ENCODE assay signal across 20 cellular contexts in genomic region chr2:71928734-71929481, GRCh38.
DNase-seq lines count a peak whose midpoint lies in the region; ATAC-seq and TF ChIP-seq lines count a peak whose summit lies in the region.
"Had no signal": no experiment of that assay in that cellular context is flagged by ENCODE, and none has a peak within 500 bp of the region (broad histone marks: within the 10 kb centered on the region; RNA-seq: fewer than 3 reads in every experiment).

No MANE protein-coding gene starts in this region.

- no peak for TF ChIP-seq CTCF in WERI-Rb-1 (IDR thresholded peaks at IDR 0.05; ENCODE audit: low read depth, low read length)
- no peak for TF ChIP-seq CTCF in upper lobe of right lung (IDR thresholded peaks at IDR 0.05)
- no peak for TF ChIP-seq CTCF in neural progenitor cell (IDR thresholded peaks at IDR 0.05)

- H3K36me3 ChIP-seq in WERI-Rb-1 (no peaks in the 10 kb centered on the region), upper lobe of right lung (no peaks in the 10 kb centered on the region), neural progenitor cell (no peaks in the 10 kb centered on the region)

- peak; percentile 25 for DNase-seq in activated CD8-positive, alpha-beta memory T cell treated with anti-CD3 and anti-CD28 coated beads, Interleukin-2, amount 50 U/mL, for 48 hours
- DNase-seq in activated CD8-positive, alpha-beta memory T cell treated with anti-CD3 and anti-CD28 coated beads for 24 hours = no peak
- DNase-seq in WERI-Rb-1 = peak; percentile 2
- DNase-seq in left lobe of liver (ENCODE audit: low spot score) = peak; percentile 33
- peak; percentile 31 for DNase-seq in upper lobe of right lung
- no peak for DNase-seq in stimulated activated CD4-positive, alpha-beta T cell treated with anti-CD3 and anti-CD28 coated beads, Interleukin-2, amount 100 ng/mL, for 48 hours
- no peak for DNase-seq in neural progenitor cell (ENCODE audit: low spot score)
- DNase-seq: COR-L47, EL, HCEC 1CT, KBM-7, MV-4-11, NCI-H1436, NCI-H2029, NCI-H2171, NCI-H446, OCI-M1, RPMI8226, SIG-M5 had no signal

- no peaks in the 10 kb centered on the region for H3K4me1 ChIP-seq in upper lobe of right lung
- no peaks in the 10 kb centered on the region for H3K4me1 ChIP-seq in neural progenitor cell

- H3K79me2 ChIP-seq in neural progenitor cell (ENCODE audit: low read depth) = no peaks in the 10 kb centered on the region

- H2AFZ ChIP-seq in neural progenitor cell (replicated peaks) = no peak overlapping the region

- no peaks in the 10 kb centered on the region for H3K36me3 Mint-ChIP-seq in neural progenitor cell

- no peak overlapping the region for H3K9ac ChIP-seq in neural progenitor cell

- H4K20me1 ChIP-seq in neural progenitor cell (ENCODE audit: low read depth) = no peaks in the 10 kb centered on the region

- H3K27ac Mint-ChIP-seq in neural progenitor cell = no peak overlapping the region

- intact Hi-C loops in upper lobe of right lung (cut with DNase I) = loop anchor here (10.0 kb wide), 1 partner anchor 216 kb away; the partner anchor contains the start of gene CYP26B1

- H3K27me3 Mint-ChIP-seq in neural progenitor cell (ENCODE audit: insufficient read depth, low read depth) = no peaks in the 10 kb centered on the region

- H3K4me3 ChIP-seq in WERI-Rb-1 (ENCODE audit: low read depth, low read length) (no peak overlapping the region), upper lobe of right lung (no peak overlapping the region), neural progenitor cell (no peak overlapping the region)

- peaks cover 3% of the 10 kb centered on the region for H3K9me3 ChIP-seq in WERI-Rb-1 (ENCODE audit: severe bottlenecking)
- H3K9me3 ChIP-seq in upper lobe of right lung = no peaks in the 10 kb centered on the region
- no peaks in the 10 kb centered on the region for H3K9me3 ChIP-seq in neural progenitor cell (ENCODE audit: low read depth)

- H3K9me3 Mint-ChIP-seq in neural progenitor cell = no peaks in the 10 kb centered on the region

- H3K27me3 ChIP-seq in WERI-Rb-1 (ENCODE audit: insufficient read depth, low read depth, severe bottlenecking) (no peaks in the 10 kb centered on the region), upper lobe of right lung (no peaks in the 10 kb centered on the region), neural progenitor cell (no peaks in the 10 kb centered on the region)

- ATAC-seq in left lobe of liver (no peak), upper lobe of right lung (no peak), HG02938 (IDR thresholded peaks at IDR 0.05; ENCODE audit: unreplicated experiment) (no peak)

- H3K4me1 Mint-ChIP-seq in neural progenitor cell = peaks cover 7% of the 10 kb centered on the region

- H3K27ac ChIP-seq in WERI-Rb-1 = no peak overlapping the region
- H3K27ac ChIP-seq in upper lobe of right lung = no peak overlapping the region
- H3K27ac ChIP-seq in neural progenitor cell = no peak overlapping the region

- H3K4me2 ChIP-seq in neural progenitor cell = no peak overlapping the region

- no peak overlapping the region for H3K4me3 Mint-ChIP-seq in neural progenitor cell

- H3F3A ChIP-seq in neural progenitor cell (ENCODE audit: low read depth) = no peaks in the 10 kb centered on the region

Comparison
In these comparisons a context has a peak if more than half of its experiments do, and no peak if none do; other contexts are left out.
1. DNase-seq: peak in activated CD8-positive, alpha-beta memory T cell treated with anti-CD3 and anti-CD28 coated beads, Interleukin-2, amount 50 U/mL, for 48 hours (single experiment), WERI-Rb-1 (single experiment), left lobe of liver (single experiment) and upper lobe of right lung (single experiment); none in activated CD8-positive, alpha-beta memory T cell treated with anti-CD3 and anti-CD28 coated beads for 24 hours (single experiment), stimulated activated CD4-positive, alpha-beta T cell treated with anti-CD3 and anti-CD28 coated beads, Interleukin-2, amount 100 ng/mL, for 48 hours (0 of 2) and neural progenitor cell (single experiment).